ENCODE assay signal across 14 cellular contexts in genomic region chr5:168366124-168366523, GRCh38.
DNase-seq lines count a peak whose midpoint lies in the region; ATAC-seq, FAIRE-seq and TF ChIP-seq lines count a peak whose summit lies in the region.
"Had no signal": no experiment of that assay in that cellular context is flagged by ENCODE, and none has a peak within 500 bp of the region (broad histone marks: within the 10 kb centered on the region; RNA-seq: fewer than 3 reads in every experiment).

No MANE protein-coding gene starts in this region.

- no peaks in the 10 kb centered on the region for H3K27me3 Mint-ChIP-seq in activated naive CD4-positive, alpha-beta T cell treated with anti-CD3 and anti-CD28 coated beads for 36 hours (ENCODE audit: low read depth)

- H3K27ac Mint-ChIP-seq in activated naive CD4-positive, alpha-beta T cell treated with anti-CD3 and anti-CD28 coated beads for 36 hours: no peak overlapping the region
- H3K27ac Mint-ChIP-seq: activated naive CD8-positive, alpha-beta T cell treated with anti-CD3 and anti-CD28 coated beads, Interleukin-2, amount 50 U/mL, for 24 hours; naive thymus-derived CD4-positive, alpha-beta T cell had no signal

- peak overlapping the region; percentile 68 for H2BK5ac ChIP-seq in IMR-90 (ENCODE audit: low read depth, low read length, poor library complexity, severe bottlenecking)

- H3K23ac ChIP-seq in IMR-90 (ENCODE audit: low read depth, low read length): peak overlapping the region; percentile 27; the same call in 1 of the 2 replicates

- peak overlapping the region; percentile 49 for H3K14ac ChIP-seq in IMR-90 (replicated peaks; ENCODE audit: low read depth, low read length)

- no peak overlapping the region for H4K5ac ChIP-seq in IMR-90 (ENCODE audit: low read depth, low read length)

- 0 out of 2 replicates have a peak overlapping the region, but pooled peaks have one; percentile 7 for H3K9ac ChIP-seq in IMR-90 (ENCODE audit: low read depth, low read length)

- H3K4me3 ChIP-seq in ACC112 (ENCODE audit: low read depth, low read length) (peak overlapping the region; percentile 29; the same call in 1 of the 2 replicates), IMR-90 (ENCODE audit: insufficient read depth, low read depth, low read length) (no peak overlapping the region), bronchial epithelial cell (ENCODE audit: low read depth, low read length) (no peak overlapping the region)
- H3K4me3 ChIP-seq: heart left ventricle had no signal

- peak overlapping the region; percentile 91; the same call in 2 of the 3 replicates for H2BK15ac ChIP-seq in IMR-90 (ENCODE audit: low read depth, low read length)

- no peaks in the 10 kb centered on the region for H3K79me2 ChIP-seq in ACC112 (ENCODE audit: control insufficient read depth, insufficient read depth, low read length, unreplicated experiment)

- no TSS peak for BruUV-seq in IMR-90 (replicated peaks; lab: Mats Ljungman, UMichigan)

- peaks cover 26% of the 10 kb centered on the region for H3K9me1 ChIP-seq in IMR-90 (ENCODE audit: insufficient read depth, low read length)

- 0% methylated on average over 1 of the region's 2 CpGs; no CpG with 5 or more reads in 1 of the 2 experiments for WGBS in IMR-90 (ENCODE audit: extremely low coverage in 2 of 2, insufficient read length in 1 of 2), 2 experiments

- H2BK20ac ChIP-seq in IMR-90 (ENCODE audit: low read depth, low read length): peak overlapping the region; percentile 75

- H3K4me1 Mint-ChIP-seq in activated naive CD4-positive, alpha-beta T cell treated with anti-CD3 and anti-CD28 coated beads for 36 hours (ENCODE audit: low read depth): no peaks in the 10 kb centered on the region
- H3K4me1 Mint-ChIP-seq: activated naive CD8-positive, alpha-beta T cell treated with anti-CD3 and anti-CD28 coated beads, Interleukin-2, amount 50 U/mL, for 24 hours; CD14-positive monocyte had no signal

- no peak for FAIRE-seq in bronchial epithelial cell (lab: Jason Lieb, UNC)

- intact Hi-C loops in IMR-90 (cut with micrococcal nuclease): no loop called here
- intact Hi-C loops in activated naive CD4-positive, alpha-beta T cell treated with anti-CD3 and anti-CD28 coated beads for 36 hours (cut with micrococcal nuclease): no loop called here

- H3K9me3 ChIP-seq in IMR-90 (ENCODE audit: control insufficient read depth, insufficient read depth, low read length): no peaks in the 10 kb centered on the region
- H3K9me3 ChIP-seq: heart left ventricle had no signal

- H3K18ac ChIP-seq in IMR-90 (ENCODE audit: low read depth, low read length): no peak overlapping the region

- peak overlapping the region; percentile 88 for H2AK9ac ChIP-seq in IMR-90 (replicated peaks; ENCODE audit: low read depth, low read length, poor library complexity)

- peak overlapping the region; percentile 73 for H4K91ac ChIP-seq in IMR-90 (ENCODE audit: insufficient read depth, low read depth, low read length)

- H3K4me2 ChIP-seq in IMR-90 (ENCODE audit: low read depth, low read length): peak overlapping the region; percentile 6

- no peaks in the 10 kb centered on the region for H4K20me1 ChIP-seq in IMR-90 (ENCODE audit: insufficient read depth, low read length)

- H2AFZ ChIP-seq in ACC112 (ENCODE audit: low read length, unreplicated experiment) (peak overlapping the region; percentile 2), IMR-90 (replicated peaks; ENCODE audit: low read length, poor library complexity) (peak overlapping the region; percentile 80)

- H3K79me1 ChIP-seq in IMR-90 (ENCODE audit: low read depth in 1 of 2, low read length in 2 of 2): peaks cover 13 to 30% of the 10 kb centered on the region in 2 experiments

- H3K56ac ChIP-seq in IMR-90 (ENCODE audit: extremely low read depth, insufficient read depth, low read length): peak overlapping the region; percentile 49

- peak overlapping the region; percentile 90 for H2AK5ac ChIP-seq in IMR-90 (ENCODE audit: low read depth, low read length)

- H3K27ac ChIP-seq in ACC112 (ENCODE audit: low read depth, low read length) (peak overlapping the region; percentile 86), IMR-90 (ENCODE audit: insufficient read depth, low read length) (peak overlapping the region; percentile 58)
- H3K27ac ChIP-seq: heart left ventricle had no signal

- POLR2A ChIA-PET in IMR-90 (lab: Charles Lee; ENCODE audit: unreplicated experiment): no interaction called here

- H3K27me3 ChIP-seq in ACC112 (ENCODE audit: insufficient read depth, low read length): no peaks in the 10 kb centered on the region
- no peaks in the 10 kb centered on the region for H3K27me3 ChIP-seq in IMR-90 (ENCODE audit: control insufficient read depth, insufficient read depth, low read length)
- no peaks in the 10 kb centered on the region for H3K27me3 ChIP-seq in bronchial epithelial cell (ENCODE audit: control insufficient read depth, insufficient read depth, low read length)

- in situ Hi-C loops in IMR-90 (cut with MboI; ENCODE audit: low sequenced_read_pairs): no loop called here

- peak; percentile 8; the same call in 1 of the 2 replicates for TF ChIP-seq RAD21 in IMR-90 (IDR thresholded peaks at IDR 0.05; ENCODE audit: low read length)

- CTCF ChIA-PET in IMR-90 (lab: Yijun Ruan, JAX): interaction anchor here (1.6 kb wide), 1 partner anchor 38 kb away, joined by 3 read pairs; no protein-coding TSS in a partner anchor
- CTCF ChIA-PET in activated naive CD4-positive, alpha-beta T cell treated with anti-CD3 and anti-CD28 coated beads for 36 hours (lab: Charles Lee): no interaction called here

- DNase-seq in IMR-90 (peak; percentile 95), bronchial epithelial cell (ENCODE audit: low read depth) (peak; percentile 94), kidney tubule cell (ENCODE audit: low spot score) (peak; percentile 97), NCI-H1092 treated with DMSO at 0.1 percent for 48 hours (lab: John Stamatoyannopoulos, UW) (no peak), erythroblast (lab: John Stamatoyannopoulos, UW) (no peak)
- no peak for DNase-seq in activated naive CD4-positive, alpha-beta T cell treated with anti-CD3 and anti-CD28 coated beads for 36 hours
- DNase-seq: activated CD4-positive, alpha-beta T cell treated with anti-CD3 and anti-CD28 coated beads, Interleukin-2, amount 50 U/mL, for 4 hours; activated naive CD8-positive, alpha-beta T cell treated with anti-CD3 and anti-CD28 coated beads, Interleukin-2, amount 50 U/mL, for 24 hours; heart left ventricle; naive thymus-derived CD4-positive, alpha-beta T cell; NCI-H1436 treated with DMSO at 0.1 percent for 48 hours had no signal

- dilution Hi-C loops in IMR-90 (cut with HindIII; ENCODE audit: low sequenced_read_pairs, unreplicated experiment): no loop called here

- no peak overlapping the region for H3K4me3 Mint-ChIP-seq in activated naive CD4-positive, alpha-beta T cell treated with anti-CD3 and anti-CD28 coated beads for 36 hours
- H3K4me3 Mint-ChIP-seq: activated naive CD8-positive, alpha-beta T cell treated with anti-CD3 and anti-CD28 coated beads, Interleukin-2, amount 50 U/mL, for 24 hours; CD14-positive monocyte; naive thymus-derived CD4-positive, alpha-beta T cell had no signal

- ATAC-seq in IMR-90 (ENCODE audit: low read depth) (peak; percentile 76), GM19023 (IDR thresholded peaks at IDR 0.05; ENCODE audit: unreplicated experiment) (no peak)
- ATAC-seq: activated naive CD8-positive, alpha-beta T cell treated with anti-CD3 and anti-CD28 coated beads, Interleukin-2, amount 50 U/mL, for 24 hours; naive thymus-derived CD4-positive, alpha-beta T cell had no signal

- H3K4me1 ChIP-seq in ACC112 (ENCODE audit: control insufficient read depth, insufficient read depth, low read length, unreplicated experiment) (peaks cover 19% of the 10 kb centered on the region), IMR-90 (ENCODE audit: control insufficient read depth, insufficient read depth, low read length) (peaks cover 19% of the 10 kb centered on the region)

- peak overlapping the region; percentile 80 for H3K4ac ChIP-seq in IMR-90 (ENCODE audit: low read depth, low read length)

- H3K36me3 ChIP-seq in ACC112 (ENCODE audit: insufficient read depth, low read length) (no peaks in the 10 kb centered on the region), IMR-90 (ENCODE audit: control insufficient read depth, insufficient read depth, low read length) (no peaks in the 10 kb centered on the region), bronchial epithelial cell (ENCODE audit: control insufficient read depth, insufficient read depth, low read length) (no peaks in the 10 kb centered on the region)
- H3K36me3 ChIP-seq: heart left ventricle had no signal

- H3K36me3 Mint-ChIP-seq in activated naive CD4-positive, alpha-beta T cell treated with anti-CD3 and anti-CD28 coated beads for 36 hours (ENCODE audit: low read depth): no peaks in the 10 kb centered on the region
- H3K36me3 Mint-ChIP-seq: CD14-positive monocyte; naive thymus-derived CD4-positive, alpha-beta T cell had no signal

- peak overlapping the region; percentile 88 for H2BK120ac ChIP-seq in IMR-90 (ENCODE audit: low read depth, low read length)

- H3K9me3 Mint-ChIP-seq in activated naive CD4-positive, alpha-beta T cell treated with anti-CD3 and anti-CD28 coated beads for 36 hours: no peaks in the 10 kb centered on the region
- H3K9me3 Mint-ChIP-seq: activated naive CD8-positive, alpha-beta T cell treated with anti-CD3 and anti-CD28 coated beads, Interleukin-2, amount 50 U/mL, for 24 hours; CD14-positive monocyte; naive thymus-derived CD4-positive, alpha-beta T cell had no signal

- TF ChIP-seq CTCF in IMR-90 (conservative IDR thresholded peaks at IDR 0.05; ENCODE audit: low read depth, low read length) (no peak), bronchial epithelial cell (IDR thresholded peaks at IDR 0.05; ENCODE audit: insufficient read depth, low read length, severe bottlenecking) (no peak)

- TF ChIP-seq POLR2A in IMR-90 (IDR thresholded peaks at IDR 0.05; ENCODE audit: low read depth, low read length) (no peak), erythroblast (IDR thresholded peaks at IDR 0.05; ENCODE audit: low read length) (no peak)

- peak overlapping the region; percentile 42 to 79; a peak in 3 of 4 replicates for H4K8ac ChIP-seq in IMR-90 (ENCODE audit: low read depth in 2 of 2, low read length in 2 of 2)

TF ChIP-seq in IMR-90, 13 proteins besides CTCF, POLR2A, EP300 and RAD21:
- no peak for TF ChIP-seq SMC3 (IDR thresholded peaks at IDR 0.05; ENCODE audit: low read depth, low read length)
- TF ChIP-seq FOS (IDR thresholded peaks at IDR 0.05; ENCODE audit: low read depth, low read length): 0 out of 2 replicates have a peak, but pooled peaks have one; percentile 6

Comparison
In these comparisons a context has a peak if more than half of its experiments do, and no peak if none do; other contexts are left out.
1. DNase-seq: peak in IMR-90 (single experiment), bronchial epithelial cell (single experiment) and kidney tubule cell (single experiment); none in activated naive CD4-positive, alpha-beta T cell treated with anti-CD3 and anti-CD28 coated beads for 36 hours (single experiment), NCI-H1092 treated with DMSO at 0.1 percent for 48 hours (single experiment) and erythroblast (0 of 2).